In genomic region chr6:79203753-79204253, GRCh38 we compare ENCODE assay signal across 2 cellular contexts.
TF ChIP-seq lines count a peak whose summit lies in the region.

No MANE protein-coding gene starts in this region.

TF ChIP-seq in GM23338, 12 proteins besides CTCF, POLR2A, EP300 and RAD21 (continued from another document):
- TF ChIP-seq ZNF331 (CRISPR knock-in tag; IDR thresholded peaks at IDR 0.05; ENCODE audit: low read depth) (no peak), ZNF462 (CRISPR knock-in tag; IDR thresholded peaks at IDR 0.05) (no peak), POLR2AphosphoS5 (IDR thresholded peaks at IDR 0.05; ENCODE audit: low read depth) (no peak), ETS1 (IDR thresholded peaks at IDR 0.05) (no peak), CREB1 (CRISPR knock-in tag; IDR thresholded peaks at IDR 0.05; ENCODE audit: low read depth) (no peak)

TF ChIP-seq in WTC11, 78 proteins besides CTCF, POLR2A, EP300 and RAD21 (continued from another document):
- TF ChIP-seq ZNF281 (CRISPR knock-in tag; IDR thresholded peaks at IDR 0.05) (no peak), ARID4B (CRISPR knock-in tag; IDR thresholded peaks at IDR 0.05; ENCODE audit: borderline replicate concordance) (no peak), IRF1 (CRISPR knock-in tag; IDR thresholded peaks at IDR 0.05) (no peak), IRF2 (CRISPR knock-in tag; IDR thresholded peaks at IDR 0.05; ENCODE audit: borderline replicate concordance, low read depth) (no peak), ZNF416 (CRISPR knock-in tag; IDR thresholded peaks at IDR 0.05) (no peak), AR (CRISPR knock-in tag; IDR thresholded peaks at IDR 0.05) (no peak)
